In the genomic region with DNA sequence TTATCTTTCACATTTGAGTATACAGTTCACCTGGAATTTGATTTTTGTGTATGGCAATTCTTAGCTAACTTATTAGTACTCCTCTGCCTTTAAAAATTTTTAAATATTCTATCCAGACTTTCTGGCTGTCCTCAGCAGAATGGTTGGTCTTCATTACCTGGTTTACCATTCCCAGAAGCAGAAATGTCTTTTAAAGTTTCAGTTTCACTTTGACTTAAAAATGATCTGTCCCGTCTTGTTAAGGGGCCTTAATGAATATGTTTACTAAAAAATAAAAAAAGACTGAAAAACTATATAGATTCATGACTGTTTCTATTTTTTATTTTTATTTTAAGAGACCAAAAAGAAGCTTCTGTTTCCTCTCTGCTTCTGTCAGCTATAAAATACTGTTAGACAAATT, we compare ENCODE assay signal across 9 cellular contexts.
A peak's percentile ranks its signal among the peaks of the same experiment; 100 is the strongest.
DNase-seq lines count a peak whose midpoint lies in the region; ATAC-seq and TF ChIP-seq lines count a peak whose summit lies in the region.
"Had no signal": no experiment of that assay in that cellular context is flagged by ENCODE, and none has a peak within 500 bp of the region (broad histone marks: within the 10 kb centered on the region; RNA-seq: fewer than 3 reads in every experiment).

No MANE protein-coding gene starts in this region.

- H3K36me3 ChIP-seq in CD4-positive, CD25-positive, alpha-beta regulatory T cell (ENCODE audit: control insufficient read depth, insufficient read depth, low read length) = peaks cover 4% of the 10 kb centered on the region

- no peaks in the 10 kb centered on the region for H3K27me3 ChIP-seq in CD4-positive, CD25-positive, alpha-beta regulatory T cell (ENCODE audit: control insufficient read depth, insufficient read depth, low read length)

- peaks cover 40 to 84% (median 64%) of the 10 kb centered on the region in 4 donors for H3K4me1 Mint-ChIP-seq in CD4-positive, CD25-positive, alpha-beta regulatory T cell
- H3K4me1 Mint-ChIP-seq in natural killer cell = peaks cover 64 to 72% of the 10 kb centered on the region in 2 donors

- no peak overlapping the region for H3K27ac Mint-ChIP-seq in CD4-positive, CD25-positive, alpha-beta regulatory T cell
- peak overlapping the region; percentile 83 to 85 for H3K27ac Mint-ChIP-seq in natural killer cell

- intact Hi-C loops in natural killer cell (cut with micrococcal nuclease) = loop anchor here (10.0 kb wide), 1 partner anchor 52 kb away; no protein-coding TSS in a partner anchor

- peak overlapping the region; percentile 29 for H3K27ac ChIP-seq in CD4-positive, CD25-positive, alpha-beta regulatory T cell (ENCODE audit: insufficient read depth, low read length, poor library complexity, severe bottlenecking)
- H3K27ac ChIP-seq in coronary artery = no peak overlapping the region

- H3K4me3 Mint-ChIP-seq in CD4-positive, CD25-positive, alpha-beta regulatory T cell = peak overlapping the region; percentile 76 to 82 (median 78)
- peak overlapping the region; percentile 88 for H3K4me3 Mint-ChIP-seq in natural killer cell

- H3K9me3 Mint-ChIP-seq in CD4-positive, CD25-positive, alpha-beta regulatory T cell = no peaks in the 10 kb centered on the region
- H3K9me3 Mint-ChIP-seq in natural killer cell = no peaks in the 10 kb centered on the region

- peak in 1 of 3 donors; percentile 44 for DNase-seq in CD4-positive, CD25-positive, alpha-beta regulatory T cell
- DNase-seq in LoVo (ENCODE audit: low spot score) (peak; percentile 9), coronary artery (ENCODE audit: low spot score) (no peak), natural killer cell (no peak), DMS53 (lab: John Stamatoyannopoulos, UW) (no peak), cerebellum (ENCODE audit: low spot score) (no peak)
- DNase-seq: NCI-H2171 treated with DMSO at 0.1 percent for 48 hours had no signal

- TF ChIP-seq CTCF in coronary artery (IDR thresholded peaks at IDR 0.05) = no peak
- no peak for TF ChIP-seq CTCF in natural killer cell (IDR thresholded peaks at IDR 0.05)

- peak overlapping the region; percentile 76 for H3K4me3 ChIP-seq in CD4-positive, CD25-positive, alpha-beta regulatory T cell (ENCODE audit: low read depth, low read length)
- peak overlapping the region; percentile 47 for H3K4me3 ChIP-seq in coronary artery

- no peak for ATAC-seq in CD4-positive, CD25-positive, alpha-beta regulatory T cell (ENCODE audit: low read depth in 2 of 2)
- ATAC-seq in natural killer cell (peak in 2 of 3 donors; percentile 37), HG02970 (IDR thresholded peaks at IDR 0.05; ENCODE audit: low FRiP score, unreplicated experiment) (no peak), HG03520 (IDR thresholded peaks at IDR 0.05; ENCODE audit: unreplicated experiment) (no peak)

- H3K9me3 ChIP-seq in CD4-positive, CD25-positive, alpha-beta regulatory T cell (ENCODE audit: control insufficient read depth in 2 of 2, low read length in 2 of 2) = no peaks in the 10 kb centered on the region

- peaks cover 6% of the 10 kb centered on the region for H3K36me3 Mint-ChIP-seq in CD4-positive, CD25-positive, alpha-beta regulatory T cell
- no peaks in the 10 kb centered on the region for H3K36me3 Mint-ChIP-seq in natural killer cell

- peaks cover 20% of the 10 kb centered on the region for H3K4me1 ChIP-seq in CD4-positive, CD25-positive, alpha-beta regulatory T cell (ENCODE audit: control insufficient read depth, insufficient read depth, low read length, poor library complexity, severe bottlenecking)

- H3K27me3 Mint-ChIP-seq in CD4-positive, CD25-positive, alpha-beta regulatory T cell = no peaks in the 10 kb centered on the region
- H3K27me3 Mint-ChIP-seq in natural killer cell (ENCODE audit: low read depth in 2 of 2) = no peaks in the 10 kb centered on the region

Comparison
In these comparisons a context has a peak if more than half of its experiments do, and no peak if none do; other contexts are left out.
1. ATAC-seq: peak in natural killer cell (2 of 3); none in CD4-positive, CD25-positive, alpha-beta regulatory T cell (0 of 2), HG02970 (single experiment) and HG03520 (single experiment).
2. H3K27ac Mint-ChIP-seq: peak in natural killer cell (2 of 2); none in CD4-positive, CD25-positive, alpha-beta regulatory T cell (0 of 3).